Comparison of ENCODE assay signal across 10 cellular contexts in genomic region chr9:120873512-120873911, GRCh38. TPM values are rescaled to one million over a fixed set of nuclear protein-coding genes. Genes with fewer than 3 reads are reported as not detected.
DNase-seq lines count a peak whose midpoint lies in the region; ATAC-seq and TF ChIP-seq lines count a peak whose summit lies in the region.
"Had no signal": no experiment of that assay in that cellular context is flagged by ENCODE, and none has a peak within 500 bp of the region (broad histone marks: within the 10 kb centered on the region; RNA-seq: fewer than 3 reads in every experiment).

No MANE protein-coding gene starts in this region.

- no peak for ATAC-seq in central memory CD8-positive, alpha-beta T cell (replicated peaks; ENCODE audit: extremely low read depth, poor library complexity, severe bottlenecking)
- ATAC-seq in HG03378 (IDR thresholded peaks at IDR 0.05; ENCODE audit: unreplicated experiment): no peak

- TF ChIP-seq POLR2A in lower leg skin (IDR thresholded peaks at IDR 0.05): no peak

- 49 to 63% methylated on average over 4 of the region's 4 CpGs for WGBS in lower leg skin, 2 donors

- no peak for TF ChIP-seq CTCF in lower leg skin (IDR thresholded peaks at IDR 0.05)

- H3K9me3 Mint-ChIP-seq in activated CD4-positive, alpha-beta T cell treated with anti-CD3 and anti-CD28 coated beads, Interleukin-2, amount 10 ng/mL, durations not matched to agents 24 days and 14 days: no peaks in the 10 kb centered on the region
- H3K9me3 Mint-ChIP-seq in central memory CD8-positive, alpha-beta T cell: no peaks in the 10 kb centered on the region
- H3K9me3 Mint-ChIP-seq: naive B cell had no signal

- peak overlapping the region; percentile 97 for H3K27ac Mint-ChIP-seq in activated CD4-positive, alpha-beta T cell treated with anti-CD3 and anti-CD28 coated beads, Interleukin-2, amount 10 ng/mL, durations not matched to agents 24 days and 14 days
- H3K27ac Mint-ChIP-seq in central memory CD8-positive, alpha-beta T cell (ENCODE audit: low read depth): peak overlapping the region; percentile 30

- peaks cover 65% of the 10 kb centered on the region for H3K4me1 Mint-ChIP-seq in activated CD4-positive, alpha-beta T cell treated with anti-CD3 and anti-CD28 coated beads, Interleukin-2, amount 10 ng/mL, durations not matched to agents 24 days and 14 days
- H3K4me1 Mint-ChIP-seq in central memory CD8-positive, alpha-beta T cell: peaks cover 38% of the 10 kb centered on the region

- no peak overlapping the region for H3K4me3 ChIP-seq in lower leg skin (ENCODE audit: low read depth, poor library complexity, severe bottlenecking)
- H3K4me3 ChIP-seq: MG63 had no signal

- intact Hi-C loops in activated CD4-positive, alpha-beta T cell treated with anti-CD3 and anti-CD28 coated beads, Interleukin-2, amount 10 ng/mL, durations not matched to agents 24 days and 14 days (cut with micrococcal nuclease): no loop called here
- intact Hi-C loops in lower leg skin (cut with DNase I; ENCODE audit: low total_unique reads): no loop called here

- peak overlapping the region; percentile 97 for H3K4me3 Mint-ChIP-seq in activated CD4-positive, alpha-beta T cell treated with anti-CD3 and anti-CD28 coated beads, Interleukin-2, amount 10 ng/mL, durations not matched to agents 24 days and 14 days
- no peak overlapping the region for H3K4me3 Mint-ChIP-seq in central memory CD8-positive, alpha-beta T cell

- no peaks in the 10 kb centered on the region for H3K27me3 Mint-ChIP-seq in activated CD4-positive, alpha-beta T cell treated with anti-CD3 and anti-CD28 coated beads, Interleukin-2, amount 10 ng/mL, durations not matched to agents 24 days and 14 days
- no peaks in the 10 kb centered on the region for H3K27me3 Mint-ChIP-seq in central memory CD8-positive, alpha-beta T cell
- H3K27me3 Mint-ChIP-seq: naive B cell had no signal

- no peak for DNase-seq in activated CD4-positive, alpha-beta T cell treated with anti-CD3 and anti-CD28 coated beads, Interleukin-2, amount 10 ng/mL, durations not matched to agents 24 days and 14 days
- no peak for DNase-seq in activated CD4-positive, alpha-beta T cell treated with anti-CD3 and anti-CD28 coated beads, Interleukin-2, amount 50 U/mL, for 4 hours
- DNase-seq in NCI-H510A treated with DMSO at 0.1 percent for 48 hours (lab: John Stamatoyannopoulos, UW) (peak; percentile 77), renal cortical epithelial cell (ENCODE audit: low read depth) (peak; percentile 90), retina (no peak), lower leg skin (ENCODE audit: low spot score in 2 of 2) (no peak)
- no peak for DNase-seq in central memory CD8-positive, alpha-beta T cell (ENCODE audit: low spot score in 2 of 2)
- DNase-seq: MG63, naive B cell had no signal

- H3K36me3 Mint-ChIP-seq in activated CD4-positive, alpha-beta T cell treated with anti-CD3 and anti-CD28 coated beads, Interleukin-2, amount 10 ng/mL, durations not matched to agents 24 days and 14 days (ENCODE audit: low read depth): peaks cover 61% of the 10 kb centered on the region
- peaks cover 39% of the 10 kb centered on the region for H3K36me3 Mint-ChIP-seq in central memory CD8-positive, alpha-beta T cell (ENCODE audit: insufficient read depth)
- H3K36me3 Mint-ChIP-seq: naive B cell had no signal

RNA-seq across cellular contexts. Expression of gene PHF19, which starts 3.5 kb away (rescaled TPM):
- 132 and 144 TPM in 2 replicates for total RNA-seq in activated CD4-positive, alpha-beta T cell treated with anti-CD3 and anti-CD28 coated beads, Interleukin-2, amount 10 ng/mL, durations not matched to agents 24 days and 14 days
- total RNA-seq in renal cortical epithelial cell (8.0 and 21.4 TPM in 2 replicates), lower leg skin (10 to 100 TPM; 11.5 to 22.1 (median 17.8) TPM)

RNA-seq across cellular contexts. Expression of gene PSMD5, which starts 30.8 kb away (rescaled TPM):
- 58.1 and 63.7 TPM in 2 replicates for total RNA-seq in activated CD4-positive, alpha-beta T cell treated with anti-CD3 and anti-CD28 coated beads, Interleukin-2, amount 10 ng/mL, durations not matched to agents 24 days and 14 days
- 25.5 and 38.4 TPM in 2 replicates for total RNA-seq in renal cortical epithelial cell
- 10 to 100 TPM; 30.1 to 63.7 (median 33.9) TPM for total RNA-seq in lower leg skin

RNA-seq across cellular contexts. Expression of gene TRAF1, which starts 53.1 kb away (rescaled TPM):
- 164 and 166 TPM in 2 replicates for total RNA-seq in activated CD4-positive, alpha-beta T cell treated with anti-CD3 and anti-CD28 coated beads, Interleukin-2, amount 10 ng/mL, durations not matched to agents 24 days and 14 days
- total RNA-seq in renal cortical epithelial cell (3.4 and 16.0 TPM in 2 replicates), lower leg skin (1 to 10 TPM; 2.6 to 4.9 (median 4.7) TPM)

Comparison
In these comparisons a context has a peak if more than half of its experiments do, and no peak if none do; other contexts are left out.
1. DNase-seq: peak in NCI-H510A treated with DMSO at 0.1 percent for 48 hours (single experiment) and renal cortical epithelial cell (single experiment); none in activated CD4-positive, alpha-beta T cell treated with anti-CD3 and anti-CD28 coated beads, Interleukin-2, amount 10 ng/mL, durations not matched to agents 24 days and 14 days (single experiment), activated CD4-positive, alpha-beta T cell treated with anti-CD3 and anti-CD28 coated beads, Interleukin-2, amount 50 U/mL, for 4 hours (0 of 2), central memory CD8-positive, alpha-beta T cell (0 of 2), retina (single experiment) and lower leg skin (0 of 2).